ENCODE assay signal across 1 cellular context in the genomic region with DNA sequence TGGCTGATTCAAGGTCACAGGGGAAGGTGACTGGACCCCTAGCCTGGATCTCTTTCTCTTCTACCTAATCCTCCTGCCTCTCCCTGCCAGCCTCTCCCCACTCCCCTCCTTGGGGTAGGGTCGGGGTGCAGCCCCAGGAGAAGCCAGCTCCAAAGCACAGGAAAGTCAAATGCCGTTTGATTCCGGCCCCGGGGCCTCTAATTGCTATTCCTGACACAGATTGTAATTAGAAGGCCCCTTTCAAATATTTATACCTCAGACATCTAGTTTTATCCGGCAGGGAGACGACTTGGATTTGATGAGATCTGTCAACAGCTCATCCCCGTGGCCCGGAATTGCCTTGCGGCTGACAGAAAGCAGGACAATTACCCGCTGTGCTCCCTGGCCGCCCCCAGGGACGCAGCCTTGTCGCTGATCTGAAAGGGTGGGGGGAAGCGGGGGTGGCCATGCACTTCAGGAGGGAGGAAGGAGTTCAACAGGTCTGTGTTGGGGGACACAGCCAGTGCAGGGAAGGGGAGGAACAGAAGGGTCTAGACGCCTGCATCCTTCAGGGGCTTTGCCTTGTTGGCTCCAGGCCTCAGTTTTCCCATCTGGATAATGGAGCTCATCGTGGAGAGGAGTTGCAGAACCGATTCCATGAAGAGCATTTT.
TF ChIP-seq lines count a peak whose summit lies in the region.

No MANE protein-coding gene starts in this region.

TF ChIP-seq in SK-N-SH, 30 proteins besides CTCF, POLR2A, EP300 and RAD21:
- TF ChIP-seq, protein P1, sequence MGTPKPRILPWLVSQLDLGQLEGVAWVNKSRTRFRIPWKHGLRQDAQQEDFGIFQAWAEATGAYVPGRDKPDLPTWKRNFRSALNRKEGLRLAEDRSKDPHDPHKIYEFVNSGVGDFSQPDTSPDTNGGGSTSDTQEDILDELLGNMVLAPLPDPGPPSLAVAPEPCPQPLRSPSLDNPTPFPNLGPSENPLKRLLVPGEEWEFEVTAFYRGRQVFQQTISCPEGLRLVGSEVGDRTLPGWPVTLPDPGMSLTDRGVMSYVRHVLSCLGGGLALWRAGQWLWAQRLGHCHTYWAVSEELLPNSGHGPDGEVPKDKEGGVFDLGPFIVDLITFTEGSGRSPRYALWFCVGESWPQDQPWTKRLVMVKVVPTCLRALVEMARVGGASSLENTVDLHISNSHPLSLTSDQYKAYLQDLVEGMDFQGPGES (IDR thresholded peaks at IDR 0.05; ENCODE audit: low read depth, low read length) = no peak
- TF ChIP-seq, protein P2, sequence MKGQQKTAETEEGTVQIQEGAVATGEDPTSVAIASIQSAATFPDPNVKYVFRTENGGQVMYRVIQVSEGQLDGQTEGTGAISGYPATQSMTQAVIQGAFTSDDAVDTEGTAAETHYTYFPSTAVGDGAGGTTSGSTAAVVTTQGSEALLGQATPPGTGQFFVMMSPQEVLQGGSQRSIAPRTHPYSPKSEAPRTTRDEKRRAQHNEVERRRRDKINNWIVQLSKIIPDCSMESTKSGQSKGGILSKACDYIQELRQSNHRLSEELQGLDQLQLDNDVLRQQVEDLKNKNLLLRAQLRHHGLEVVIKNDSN (IDR thresholded peaks at IDR 0.05; ENCODE audit: borderline replicate concordance, low read depth) = no peak
- no peak for TF ChIP-seq GABPA (IDR thresholded peaks at IDR 0.05; ENCODE audit: low read depth)
- TF ChIP-seq TCF12 (IDR thresholded peaks at IDR 0.05) = peak; percentile 52
- no peak for TF ChIP-seq SMC3 (IDR thresholded peaks at IDR 0.05; ENCODE audit: low read depth, low read length)
- TF ChIP-seq SIN3A (IDR thresholded peaks at IDR 0.05; ENCODE audit: borderline replicate concordance, low read depth, low read length) = no peak
- no peak for TF ChIP-seq RXRA (IDR thresholded peaks at IDR 0.05; ENCODE audit: borderline replicate concordance, low read depth)
- no peak for TF ChIP-seq POLR2AphosphoS5 (IDR thresholded peaks at IDR 0.05; ENCODE audit: low read depth, low read length)
- TF ChIP-seq CHD2 (IDR thresholded peaks at IDR 0.05; ENCODE audit: low read length, partially characterized antibody) = no peak
- TF ChIP-seq TEAD4 (IDR thresholded peaks at IDR 0.05; ENCODE audit: borderline replicate concordance, insufficient read depth) = no peak
- no peak for TF ChIP-seq TAF1 (IDR thresholded peaks at IDR 0.05; ENCODE audit: borderline replicate concordance, low read depth, low read length)
- no peak for TF ChIP-seq MEF2A (IDR thresholded peaks at IDR 0.05; ENCODE audit: borderline replicate concordance, low read depth)
- no peak for TF ChIP-seq JUND (IDR thresholded peaks at IDR 0.05)
- TF ChIP-seq, protein P3, sequence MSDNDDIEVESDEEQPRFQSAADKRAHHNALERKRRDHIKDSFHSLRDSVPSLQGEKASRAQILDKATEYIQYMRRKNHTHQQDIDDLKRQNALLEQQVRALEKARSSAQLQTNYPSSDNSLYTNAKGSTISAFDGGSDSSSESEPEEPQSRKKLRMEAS (IDR thresholded peaks at IDR 0.05; ENCODE audit: low read depth) = no peak
- peak; percentile 58; the same call in 1 of the 2 replicates for TF ChIP-seq MXI1 (IDR thresholded peaks at IDR 0.05; ENCODE audit: low read depth, low read length)
- TF ChIP-seq YY1 (IDR thresholded peaks at IDR 0.05; ENCODE audit: low read depth) = no peak
- no peak for TF ChIP-seq FOXM1 (IDR thresholded peaks at IDR 0.05; ENCODE audit: low read depth)
- peak; percentile 84 for TF ChIP-seq FOXJ3 (CRISPR knock-in tag; IDR thresholded peaks at IDR 0.05)
- no peak for TF ChIP-seq RFX5 (IDR thresholded peaks at IDR 0.05; ENCODE audit: low read length)
- no peak for TF ChIP-seq EZH2phosphoT487 (IDR thresholded peaks at IDR 0.05; ENCODE audit: borderline replicate concordance, low read depth)
- TF ChIP-seq FOSL2 (IDR thresholded peaks at IDR 0.05; ENCODE audit: borderline replicate concordance, low read depth) = no peak
- TF ChIP-seq GATA2 (CRISPR knock-in tag; IDR thresholded peaks at IDR 0.05) = peak; percentile 89
- peak; percentile 48; the same call in 1 of the 2 replicates for TF ChIP-seq RCOR1 (IDR thresholded peaks at IDR 0.05; ENCODE audit: low read length)
- TF ChIP-seq ELF1 (IDR thresholded peaks at IDR 0.05) = no peak
- TF ChIP-seq, protein P4, sequence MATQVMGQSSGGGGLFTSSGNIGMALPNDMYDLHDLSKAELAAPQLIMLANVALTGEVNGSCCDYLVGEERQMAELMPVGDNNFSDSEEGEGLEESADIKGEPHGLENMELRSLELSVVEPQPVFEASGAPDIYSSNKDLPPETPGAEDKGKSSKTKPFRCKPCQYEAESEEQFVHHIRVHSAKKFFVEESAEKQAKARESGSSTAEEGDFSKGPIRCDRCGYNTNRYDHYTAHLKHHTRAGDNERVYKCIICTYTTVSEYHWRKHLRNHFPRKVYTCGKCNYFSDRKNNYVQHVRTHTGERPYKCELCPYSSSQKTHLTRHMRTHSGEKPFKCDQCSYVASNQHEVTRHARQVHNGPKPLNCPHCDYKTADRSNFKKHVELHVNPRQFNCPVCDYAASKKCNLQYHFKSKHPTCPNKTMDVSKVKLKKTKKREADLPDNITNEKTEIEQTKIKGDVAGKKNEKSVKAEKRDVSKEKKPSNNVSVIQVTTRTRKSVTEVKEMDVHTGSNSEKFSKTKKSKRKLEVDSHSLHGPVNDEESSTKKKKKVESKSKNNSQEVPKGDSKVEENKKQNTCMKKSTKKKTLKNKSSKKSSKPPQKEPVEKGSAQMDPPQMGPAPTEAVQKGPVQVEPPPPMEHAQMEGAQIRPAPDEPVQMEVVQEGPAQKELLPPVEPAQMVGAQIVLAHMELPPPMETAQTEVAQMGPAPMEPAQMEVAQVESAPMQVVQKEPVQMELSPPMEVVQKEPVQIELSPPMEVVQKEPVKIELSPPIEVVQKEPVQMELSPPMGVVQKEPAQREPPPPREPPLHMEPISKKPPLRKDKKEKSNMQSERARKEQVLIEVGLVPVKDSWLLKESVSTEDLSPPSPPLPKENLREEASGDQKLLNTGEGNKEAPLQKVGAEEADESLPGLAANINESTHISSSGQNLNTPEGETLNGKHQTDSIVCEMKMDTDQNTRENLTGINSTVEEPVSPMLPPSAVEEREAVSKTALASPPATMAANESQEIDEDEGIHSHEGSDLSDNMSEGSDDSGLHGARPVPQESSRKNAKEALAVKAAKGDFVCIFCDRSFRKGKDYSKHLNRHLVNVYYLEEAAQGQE (IDR thresholded peaks at IDR 0.05; ENCODE audit: low read depth, low read length) = no peak
- TF ChIP-seq, protein P5, sequence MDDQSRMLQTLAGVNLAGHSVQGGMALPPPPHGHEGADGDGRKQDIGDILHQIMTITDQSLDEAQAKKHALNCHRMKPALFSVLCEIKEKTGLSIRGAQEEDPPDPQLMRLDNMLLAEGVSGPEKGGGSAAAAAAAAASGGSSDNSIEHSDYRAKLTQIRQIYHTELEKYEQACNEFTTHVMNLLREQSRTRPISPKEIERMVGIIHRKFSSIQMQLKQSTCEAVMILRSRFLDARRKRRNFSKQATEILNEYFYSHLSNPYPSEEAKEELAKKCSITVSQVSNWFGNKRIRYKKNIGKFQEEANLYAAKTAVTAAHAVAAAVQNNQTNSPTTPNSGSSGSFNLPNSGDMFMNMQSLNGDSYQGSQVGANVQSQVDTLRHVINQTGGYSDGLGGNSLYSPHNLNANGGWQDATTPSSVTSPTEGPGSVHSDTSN (IDR thresholded peaks at IDR 0.05) = no peak
- TF ChIP-seq, protein P6, sequence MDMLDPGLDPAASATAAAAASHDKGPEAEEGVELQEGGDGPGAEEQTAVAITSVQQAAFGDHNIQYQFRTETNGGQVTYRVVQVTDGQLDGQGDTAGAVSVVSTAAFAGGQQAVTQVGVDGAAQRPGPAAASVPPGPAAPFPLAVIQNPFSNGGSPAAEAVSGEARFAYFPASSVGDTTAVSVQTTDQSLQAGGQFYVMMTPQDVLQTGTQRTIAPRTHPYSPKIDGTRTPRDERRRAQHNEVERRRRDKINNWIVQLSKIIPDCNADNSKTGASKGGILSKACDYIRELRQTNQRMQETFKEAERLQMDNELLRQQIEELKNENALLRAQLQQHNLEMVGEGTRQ (IDR thresholded peaks at IDR 0.05; ENCODE audit: borderline replicate concordance, low read depth, low read length) = no peak
- no peak for TF ChIP-seq NRF1 (IDR thresholded peaks at IDR 0.05; ENCODE audit: low read depth, low read length)
- TF ChIP-seq, protein P7, sequence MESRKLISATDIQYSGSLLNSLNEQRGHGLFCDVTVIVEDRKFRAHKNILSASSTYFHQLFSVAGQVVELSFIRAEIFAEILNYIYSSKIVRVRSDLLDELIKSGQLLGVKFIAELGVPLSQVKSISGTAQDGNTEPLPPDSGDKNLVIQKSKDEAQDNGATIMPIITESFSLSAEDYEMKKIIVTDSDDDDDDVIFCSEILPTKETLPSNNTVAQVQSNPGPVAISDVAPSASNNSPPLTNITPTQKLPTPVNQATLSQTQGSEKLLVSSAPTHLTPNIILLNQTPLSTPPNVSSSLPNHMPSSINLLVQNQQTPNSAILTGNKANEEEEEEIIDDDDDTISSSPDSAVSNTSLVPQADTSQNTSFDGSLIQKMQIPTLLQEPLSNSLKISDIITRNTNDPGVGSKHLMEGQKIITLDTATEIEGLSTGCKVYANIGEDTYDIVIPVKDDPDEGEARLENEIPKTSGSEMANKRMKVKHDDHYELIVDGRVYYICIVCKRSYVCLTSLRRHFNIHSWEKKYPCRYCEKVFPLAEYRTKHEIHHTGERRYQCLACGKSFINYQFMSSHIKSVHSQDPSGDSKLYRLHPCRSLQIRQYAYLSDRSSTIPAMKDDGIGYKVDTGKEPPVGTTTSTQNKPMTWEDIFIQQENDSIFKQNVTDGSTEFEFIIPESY (IDR thresholded peaks at IDR 0.05; ENCODE audit: borderline replicate concordance, low read depth) = no peak
- no peak for TF ChIP-seq NFIC (IDR thresholded peaks at IDR 0.05; ENCODE audit: borderline replicate concordance)
